ENCODE assay signal across 1 cellular context in the genomic region with DNA sequence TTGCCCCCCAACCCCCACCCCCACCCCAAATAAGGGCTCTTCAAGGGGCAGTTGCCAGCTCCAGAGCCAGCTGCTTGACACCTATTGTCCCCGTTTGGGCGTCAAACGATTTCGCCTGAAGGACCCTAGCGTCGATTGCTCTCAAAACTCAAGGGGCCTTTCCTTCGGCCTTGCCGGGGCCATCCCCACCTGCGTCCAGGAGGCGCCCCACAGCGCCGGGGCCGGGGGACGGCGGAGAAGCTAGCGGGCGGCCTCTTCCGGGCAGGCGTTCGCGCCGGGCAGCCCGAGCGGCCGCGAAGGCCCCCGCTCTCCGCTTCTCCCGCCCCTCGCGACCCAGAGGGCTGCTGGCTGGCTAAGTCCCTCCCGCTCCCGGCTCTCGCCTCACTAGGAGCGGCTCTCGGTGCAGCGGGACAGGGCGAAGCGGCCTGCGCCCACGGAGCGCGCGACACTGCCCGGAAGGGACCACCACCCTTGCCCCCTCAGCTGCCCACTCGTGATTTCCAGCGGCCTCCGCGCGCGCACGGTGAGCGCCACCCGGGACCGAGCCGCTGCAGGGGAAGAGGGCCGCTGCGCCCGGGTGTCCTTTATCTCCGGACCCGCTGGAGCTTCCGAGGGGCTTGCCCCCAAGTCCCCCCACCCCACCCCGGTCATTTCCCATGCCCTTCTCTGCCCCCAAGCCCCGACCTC.
TF ChIP-seq lines count a peak whose summit lies in the region.

A gene with protein sequence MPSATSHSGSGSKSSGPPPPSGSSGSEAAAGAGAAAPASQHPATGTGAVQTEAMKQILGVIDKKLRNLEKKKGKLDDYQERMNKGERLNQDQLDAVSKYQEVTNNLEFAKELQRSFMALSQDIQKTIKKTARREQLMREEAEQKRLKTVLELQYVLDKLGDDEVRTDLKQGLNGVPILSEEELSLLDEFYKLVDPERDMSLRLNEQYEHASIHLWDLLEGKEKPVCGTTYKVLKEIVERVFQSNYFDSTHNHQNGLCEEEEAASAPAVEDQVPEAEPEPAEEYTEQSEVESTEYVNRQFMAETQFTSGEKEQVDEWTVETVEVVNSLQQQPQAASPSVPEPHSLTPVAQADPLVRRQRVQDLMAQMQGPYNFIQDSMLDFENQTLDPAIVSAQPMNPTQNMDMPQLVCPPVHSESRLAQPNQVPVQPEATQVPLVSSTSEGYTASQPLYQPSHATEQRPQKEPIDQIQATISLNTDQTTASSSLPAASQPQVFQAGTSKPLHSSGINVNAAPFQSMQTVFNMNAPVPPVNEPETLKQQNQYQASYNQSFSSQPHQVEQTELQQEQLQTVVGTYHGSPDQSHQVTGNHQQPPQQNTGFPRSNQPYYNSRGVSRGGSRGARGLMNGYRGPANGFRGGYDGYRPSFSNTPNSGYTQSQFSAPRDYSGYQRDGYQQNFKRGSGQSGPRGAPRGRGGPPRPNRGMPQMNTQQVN (plus strand): TSS at position 383 of the 687 bp plus-strand sequence. CDS start 690 bp downstream, outside the sequence.

TF ChIP-seq in GM12878, 131 proteins besides CTCF, POLR2A, EP300 and RAD21 (continued from another document and continues in another):
- TF ChIP-seq, protein P1, sequence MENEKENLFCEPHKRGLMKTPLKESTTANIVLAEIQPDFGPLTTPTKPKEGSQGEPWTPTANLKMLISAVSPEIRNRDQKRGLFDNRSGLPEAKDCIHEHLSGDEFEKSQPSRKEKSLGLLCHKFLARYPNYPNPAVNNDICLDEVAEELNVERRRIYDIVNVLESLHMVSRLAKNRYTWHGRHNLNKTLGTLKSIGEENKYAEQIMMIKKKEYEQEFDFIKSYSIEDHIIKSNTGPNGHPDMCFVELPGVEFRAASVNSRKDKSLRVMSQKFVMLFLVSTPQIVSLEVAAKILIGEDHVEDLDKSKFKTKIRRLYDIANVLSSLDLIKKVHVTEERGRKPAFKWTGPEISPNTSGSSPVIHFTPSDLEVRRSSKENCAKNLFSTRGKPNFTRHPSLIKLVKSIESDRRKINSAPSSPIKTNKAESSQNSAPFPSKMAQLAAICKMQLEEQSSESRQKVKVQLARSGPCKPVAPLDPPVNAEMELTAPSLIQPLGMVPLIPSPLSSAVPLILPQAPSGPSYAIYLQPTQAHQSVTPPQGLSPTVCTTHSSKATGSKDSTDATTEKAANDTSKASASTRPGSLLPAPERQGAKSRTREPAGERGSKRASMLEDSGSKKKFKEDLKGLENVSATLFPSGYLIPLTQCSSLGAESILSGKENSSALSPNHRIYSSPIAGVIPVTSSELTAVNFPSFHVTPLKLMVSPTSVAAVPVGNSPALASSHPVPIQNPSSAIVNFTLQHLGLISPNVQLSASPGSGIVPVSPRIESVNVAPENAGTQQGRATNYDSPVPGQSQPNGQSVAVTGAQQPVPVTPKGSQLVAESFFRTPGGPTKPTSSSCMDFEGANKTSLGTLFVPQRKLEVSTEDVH (IDR thresholded peaks at IDR 0.05; ENCODE audit: low read depth, partially characterized antibody) = no peak
- TF ChIP-seq SREBF2 (IDR thresholded peaks at IDR 0.05; ENCODE audit: low read length) = no peak
- no peak for TF ChIP-seq NFXL1 (IDR thresholded peaks at IDR 0.05; ENCODE audit: borderline replicate concordance)
- no peak for TF ChIP-seq CBX3 (IDR thresholded peaks at IDR 0.05; ENCODE audit: borderline replicate concordance, low read depth)
- peak; percentile 63 for TF ChIP-seq HCFC1 (IDR thresholded peaks at IDR 0.05; ENCODE audit: low read length)
- TF ChIP-seq POLR2AphosphoS2 (IDR thresholded peaks at IDR 0.05; ENCODE audit: low read depth, low read length) = peak; percentile 15; the same call in 1 of the 2 replicates
- TF ChIP-seq, protein P2, sequence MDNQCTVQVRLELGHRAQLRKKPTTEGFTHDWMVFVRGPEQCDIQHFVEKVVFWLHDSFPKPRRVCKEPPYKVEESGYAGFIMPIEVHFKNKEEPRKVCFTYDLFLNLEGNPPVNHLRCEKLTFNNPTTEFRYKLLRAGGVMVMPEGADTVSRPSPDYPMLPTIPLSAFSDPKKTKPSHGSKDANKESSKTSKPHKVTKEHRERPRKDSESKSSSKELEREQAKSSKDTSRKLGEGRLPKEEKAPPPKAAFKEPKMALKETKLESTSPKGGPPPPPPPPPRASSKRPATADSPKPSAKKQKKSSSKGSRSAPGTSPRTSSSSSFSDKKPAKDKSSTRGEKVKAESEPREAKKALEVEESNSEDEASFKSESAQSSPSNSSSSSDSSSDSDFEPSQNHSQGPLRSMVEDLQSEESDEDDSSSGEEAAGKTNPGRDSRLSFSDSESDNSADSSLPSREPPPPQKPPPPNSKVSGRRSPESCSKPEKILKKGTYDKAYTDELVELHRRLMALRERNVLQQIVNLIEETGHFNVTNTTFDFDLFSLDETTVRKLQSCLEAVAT (IDR thresholded peaks at IDR 0.05) = no peak
- peak; percentile 94 for TF ChIP-seq MYC (IDR thresholded peaks at IDR 0.05; ENCODE audit: insufficient read depth, insufficient read length, insufficient replicate concordance, low read length, severe bottlenecking)
- no peak for TF ChIP-seq NRF1 (conservative IDR thresholded peaks at IDR 0.05; ENCODE audit: low read depth, low read length)
- TF ChIP-seq, protein P3, sequence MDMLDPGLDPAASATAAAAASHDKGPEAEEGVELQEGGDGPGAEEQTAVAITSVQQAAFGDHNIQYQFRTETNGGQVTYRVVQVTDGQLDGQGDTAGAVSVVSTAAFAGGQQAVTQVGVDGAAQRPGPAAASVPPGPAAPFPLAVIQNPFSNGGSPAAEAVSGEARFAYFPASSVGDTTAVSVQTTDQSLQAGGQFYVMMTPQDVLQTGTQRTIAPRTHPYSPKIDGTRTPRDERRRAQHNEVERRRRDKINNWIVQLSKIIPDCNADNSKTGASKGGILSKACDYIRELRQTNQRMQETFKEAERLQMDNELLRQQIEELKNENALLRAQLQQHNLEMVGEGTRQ (IDR thresholded peaks at IDR 0.05; ENCODE audit: borderline replicate concordance, low read depth, low read length) = no peak
- TF ChIP-seq, protein P4, sequence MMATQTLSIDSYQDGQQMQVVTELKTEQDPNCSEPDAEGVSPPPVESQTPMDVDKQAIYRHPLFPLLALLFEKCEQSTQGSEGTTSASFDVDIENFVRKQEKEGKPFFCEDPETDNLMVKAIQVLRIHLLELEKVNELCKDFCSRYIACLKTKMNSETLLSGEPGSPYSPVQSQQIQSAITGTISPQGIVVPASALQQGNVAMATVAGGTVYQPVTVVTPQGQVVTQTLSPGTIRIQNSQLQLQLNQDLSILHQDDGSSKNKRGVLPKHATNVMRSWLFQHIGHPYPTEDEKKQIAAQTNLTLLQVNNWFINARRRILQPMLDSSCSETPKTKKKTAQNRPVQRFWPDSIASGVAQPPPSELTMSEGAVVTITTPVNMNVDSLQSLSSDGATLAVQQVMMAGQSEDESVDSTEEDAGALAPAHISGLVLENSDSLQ (IDR thresholded peaks at IDR 0.05) = no peak
- TF ChIP-seq BCL11A (IDR thresholded peaks at IDR 0.05; ENCODE audit: low read depth, low read length) = no peak
- no peak for TF ChIP-seq RFX5 (IDR thresholded peaks at IDR 0.05; ENCODE audit: low read depth, low read length)
- TF ChIP-seq TCF12 (IDR thresholded peaks at IDR 0.05; ENCODE audit: low read depth, low read length) = peak; percentile 5; the same call in 1 of the 2 replicates
- no peak for TF ChIP-seq CHD4 (IDR thresholded peaks at IDR 0.05)
- no peak for TF ChIP-seq TBL1XR1 (IDR thresholded peaks at IDR 0.05; ENCODE audit: low read depth, low read length)
- TF ChIP-seq, protein P5, sequence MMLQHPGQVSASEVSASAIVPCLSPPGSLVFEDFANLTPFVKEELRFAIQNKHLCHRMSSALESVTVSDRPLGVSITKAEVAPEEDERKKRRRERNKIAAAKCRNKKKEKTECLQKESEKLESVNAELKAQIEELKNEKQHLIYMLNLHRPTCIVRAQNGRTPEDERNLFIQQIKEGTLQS (IDR thresholded peaks at IDR 0.05; ENCODE audit: borderline replicate concordance, extremely low read depth, low read depth, low read length) = no peak
- TF ChIP-seq, protein P6, sequence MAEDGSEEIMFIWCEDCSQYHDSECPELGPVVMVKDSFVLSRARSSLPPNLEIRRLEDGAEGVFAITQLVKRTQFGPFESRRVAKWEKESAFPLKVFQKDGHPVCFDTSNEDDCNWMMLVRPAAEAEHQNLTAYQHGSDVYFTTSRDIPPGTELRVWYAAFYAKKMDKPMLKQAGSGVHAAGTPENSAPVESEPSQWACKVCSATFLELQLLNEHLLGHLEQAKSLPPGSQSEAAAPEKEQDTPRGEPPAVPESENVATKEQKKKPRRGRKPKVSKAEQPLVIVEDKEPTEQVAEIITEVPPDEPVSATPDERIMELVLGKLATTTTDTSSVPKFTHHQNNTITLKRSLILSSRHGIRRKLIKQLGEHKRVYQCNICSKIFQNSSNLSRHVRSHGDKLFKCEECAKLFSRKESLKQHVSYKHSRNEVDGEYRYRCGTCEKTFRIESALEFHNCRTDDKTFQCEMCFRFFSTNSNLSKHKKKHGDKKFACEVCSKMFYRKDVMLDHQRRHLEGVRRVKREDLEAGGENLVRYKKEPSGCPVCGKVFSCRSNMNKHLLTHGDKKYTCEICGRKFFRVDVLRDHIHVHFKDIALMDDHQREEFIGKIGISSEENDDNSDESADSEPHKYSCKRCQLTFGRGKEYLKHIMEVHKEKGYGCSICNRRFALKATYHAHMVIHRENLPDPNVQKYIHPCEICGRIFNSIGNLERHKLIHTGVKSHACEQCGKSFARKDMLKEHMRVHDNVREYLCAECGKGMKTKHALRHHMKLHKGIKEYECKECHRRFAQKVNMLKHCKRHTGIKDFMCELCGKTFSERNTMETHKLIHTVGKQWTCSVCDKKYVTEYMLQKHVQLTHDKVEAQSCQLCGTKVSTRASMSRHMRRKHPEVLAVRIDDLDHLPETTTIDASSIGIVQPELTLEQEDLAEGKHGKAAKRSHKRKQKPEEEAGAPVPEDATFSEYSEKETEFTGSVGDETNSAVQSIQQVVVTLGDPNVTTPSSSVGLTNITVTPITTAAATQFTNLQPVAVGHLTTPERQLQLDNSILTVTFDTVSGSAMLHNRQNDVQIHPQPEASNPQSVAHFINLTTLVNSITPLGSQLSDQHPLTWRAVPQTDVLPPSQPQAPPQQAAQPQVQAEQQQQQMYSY (CRISPR knock-in tag; IDR thresholded peaks at IDR 0.05) = no peak
- TF ChIP-seq, protein P7, sequence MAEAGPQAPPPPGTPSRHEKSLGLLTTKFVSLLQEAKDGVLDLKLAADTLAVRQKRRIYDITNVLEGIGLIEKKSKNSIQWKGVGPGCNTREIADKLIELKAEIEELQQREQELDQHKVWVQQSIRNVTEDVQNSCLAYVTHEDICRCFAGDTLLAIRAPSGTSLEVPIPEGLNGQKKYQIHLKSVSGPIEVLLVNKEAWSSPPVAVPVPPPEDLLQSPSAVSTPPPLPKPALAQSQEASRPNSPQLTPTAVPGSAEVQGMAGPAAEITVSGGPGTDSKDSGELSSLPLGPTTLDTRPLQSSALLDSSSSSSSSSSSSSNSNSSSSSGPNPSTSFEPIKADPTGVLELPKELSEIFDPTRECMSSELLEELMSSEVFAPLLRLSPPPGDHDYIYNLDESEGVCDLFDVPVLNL (IDR thresholded peaks at IDR 0.05; ENCODE audit: low read depth, low read length) = no peak
- no peak for TF ChIP-seq ATF7 (IDR thresholded peaks at IDR 0.05; ENCODE audit: low read depth)
- TF ChIP-seq, protein P8, sequence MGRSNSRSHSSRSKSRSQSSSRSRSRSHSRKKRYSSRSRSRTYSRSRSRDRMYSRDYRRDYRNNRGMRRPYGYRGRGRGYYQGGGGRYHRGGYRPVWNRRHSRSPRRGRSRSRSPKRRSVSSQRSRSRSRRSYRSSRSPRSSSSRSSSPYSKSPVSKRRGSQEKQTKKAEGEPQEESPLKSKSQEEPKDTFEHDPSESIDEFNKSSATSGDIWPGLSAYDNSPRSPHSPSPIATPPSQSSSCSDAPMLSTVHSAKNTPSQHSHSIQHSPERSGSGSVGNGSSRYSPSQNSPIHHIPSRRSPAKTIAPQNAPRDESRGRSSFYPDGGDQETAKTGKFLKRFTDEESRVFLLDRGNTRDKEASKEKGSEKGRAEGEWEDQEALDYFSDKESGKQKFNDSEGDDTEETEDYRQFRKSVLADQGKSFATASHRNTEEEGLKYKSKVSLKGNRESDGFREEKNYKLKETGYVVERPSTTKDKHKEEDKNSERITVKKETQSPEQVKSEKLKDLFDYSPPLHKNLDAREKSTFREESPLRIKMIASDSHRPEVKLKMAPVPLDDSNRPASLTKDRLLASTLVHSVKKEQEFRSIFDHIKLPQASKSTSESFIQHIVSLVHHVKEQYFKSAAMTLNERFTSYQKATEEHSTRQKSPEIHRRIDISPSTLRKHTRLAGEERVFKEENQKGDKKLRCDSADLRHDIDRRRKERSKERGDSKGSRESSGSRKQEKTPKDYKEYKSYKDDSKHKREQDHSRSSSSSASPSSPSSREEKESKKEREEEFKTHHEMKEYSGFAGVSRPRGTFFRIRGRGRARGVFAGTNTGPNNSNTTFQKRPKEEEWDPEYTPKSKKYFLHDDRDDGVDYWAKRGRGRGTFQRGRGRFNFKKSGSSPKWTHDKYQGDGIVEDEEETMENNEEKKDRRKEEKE (IDR thresholded peaks at IDR 0.05) = no peak
- peak; percentile 72 for TF ChIP-seq SIN3A (IDR thresholded peaks at IDR 0.05; ENCODE audit: low read depth, low read length)
- TF ChIP-seq, protein P9, sequence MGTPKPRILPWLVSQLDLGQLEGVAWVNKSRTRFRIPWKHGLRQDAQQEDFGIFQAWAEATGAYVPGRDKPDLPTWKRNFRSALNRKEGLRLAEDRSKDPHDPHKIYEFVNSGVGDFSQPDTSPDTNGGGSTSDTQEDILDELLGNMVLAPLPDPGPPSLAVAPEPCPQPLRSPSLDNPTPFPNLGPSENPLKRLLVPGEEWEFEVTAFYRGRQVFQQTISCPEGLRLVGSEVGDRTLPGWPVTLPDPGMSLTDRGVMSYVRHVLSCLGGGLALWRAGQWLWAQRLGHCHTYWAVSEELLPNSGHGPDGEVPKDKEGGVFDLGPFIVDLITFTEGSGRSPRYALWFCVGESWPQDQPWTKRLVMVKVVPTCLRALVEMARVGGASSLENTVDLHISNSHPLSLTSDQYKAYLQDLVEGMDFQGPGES (IDR thresholded peaks at IDR 0.05) = peak; percentile 34; the same call in 1 of the 2 replicates
- no peak for TF ChIP-seq NR2C2 (IDR thresholded peaks at IDR 0.05; ENCODE audit: borderline replicate concordance, control insufficient read depth, insufficient read length, low read depth)
- TF ChIP-seq RUNX3 (IDR thresholded peaks at IDR 0.05; ENCODE audit: low read length) = no peak
- TF ChIP-seq DPF2 (IDR thresholded peaks at IDR 0.05) = peak; percentile 76; the same call in 1 of the 2 replicates
- peak; percentile 38; the same call in 1 of the 2 replicates for TF ChIP-seq CHD2 (IDR thresholded peaks at IDR 0.05; ENCODE audit: borderline replicate concordance, low read depth, low read length)
- no peak for TF ChIP-seq STAT3 (IDR thresholded peaks at IDR 0.05; ENCODE audit: low read depth, low read length)
- TF ChIP-seq IRF4 (IDR thresholded peaks at IDR 0.05; ENCODE audit: low read depth, low read length) = no peak
- no peak for TF ChIP-seq CHD1 (IDR thresholded peaks at IDR 0.05; ENCODE audit: low read depth, low read length)
- no peak for TF ChIP-seq IKZF2 (IDR thresholded peaks at IDR 0.05)
- TF ChIP-seq JUND (IDR thresholded peaks at IDR 0.05; ENCODE audit: low read depth, low read length) = no peak
- no peak for TF ChIP-seq SUZ12 (IDR thresholded peaks at IDR 0.05; ENCODE audit: unreplicated experiment)
- peak; percentile 66; the same call in 1 of the 2 replicates for TF ChIP-seq TCF3 (IDR thresholded peaks at IDR 0.05; ENCODE audit: borderline replicate concordance, insufficient read depth, low read depth, low read length)
